Comparison of ENCODE assay signal across 23 cellular contexts in genomic region chr9:6592231-6592630, GRCh38.
"Had no signal": no experiment of that assay in that cellular context is flagged by ENCODE, and none has a peak within 500 bp of the region (broad histone marks: within the 10 kb centered on the region; RNA-seq: fewer than 3 reads in every experiment).

No MANE protein-coding gene starts in this region.

- H3K27me3 ChIP-seq: MG63 had no signal

- H3K9me3 ChIP-seq: MG63, SK-N-SH had no signal

- H3K9me2 ChIP-seq: SK-N-SH had no signal

- H3K9ac ChIP-seq: SK-N-SH had no signal

- ATAC-seq: Panc1, T-cell had no signal

- H3K4me3 ChIP-seq: MG63 had no signal

- H3K4me2 ChIP-seq: SK-N-SH had no signal

- FAIRE-seq: HTR-8/SVneo had no signal

- H3K36me3 ChIP-seq: MG63 had no signal

- DNase-seq: IMR-90, Karpas-422, KG1, MG63, NCI-H1092 treated with DMSO at 0.1 percent for 48 hours, NCI-H1436, NCI-H187, NCI-H2029, NCI-H2081 treated with DMSO at 0.1 percent for 48 hours, NCI-H2171, NCI-H226, NCI-H446, NCI-H510A, NCI-H524 treated with DMSO at 0.1 percent for 48 hours, NCI-H69, NCI-H774, SHP77, SK-N-SH, SW 1271, T-cell had no signal

- H3K27ac ChIP-seq: RWPE1 had no signal
